8 cellular contexts compared by ENCODE assay signal in the genomic region with DNA sequence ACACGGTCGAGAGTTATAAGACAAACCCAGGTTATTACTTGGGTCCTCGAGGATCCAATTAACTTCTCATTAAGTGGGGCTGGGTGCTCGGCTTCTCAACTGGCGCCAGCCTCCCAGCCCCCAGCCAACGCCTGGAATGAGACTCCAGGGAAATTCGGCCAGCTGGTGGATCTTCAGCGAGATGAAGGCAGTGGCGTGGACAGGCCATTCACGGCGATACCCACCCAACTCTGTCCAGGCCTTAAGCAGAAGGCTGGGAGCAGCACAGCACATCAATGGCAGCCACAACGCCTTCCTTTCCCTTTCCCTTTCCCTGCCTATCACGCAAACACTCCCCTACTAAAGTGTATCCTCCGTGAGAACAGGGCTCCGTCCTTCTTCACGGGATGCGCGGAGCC. TPM values are rescaled to one million over a fixed set of nuclear protein-coding genes. Genes with fewer than 3 reads are reported as not detected.
DNase-seq lines count a peak whose midpoint lies in the region; ATAC-seq and TF ChIP-seq lines count a peak whose summit lies in the region.

No MANE protein-coding gene starts in this region.

- H3K36me3 Mint-ChIP-seq in activated naive CD4-positive, alpha-beta T cell treated with anti-CD3 and anti-CD28 coated beads for 36 hours (ENCODE audit: low read depth), result no peaks in the 10 kb centered on the region

- 39 to 50% methylated on average over 8 to 18 of the region's 18 CpGs for WGBS in upper lobe of left lung, 2 donors

- no peak overlapping the region for H3K27ac Mint-ChIP-seq in activated naive CD4-positive, alpha-beta T cell treated with anti-CD3 and anti-CD28 coated beads for 36 hours

- peaks cover 8% of the 10 kb centered on the region for H3K4me1 Mint-ChIP-seq in activated naive CD4-positive, alpha-beta T cell treated with anti-CD3 and anti-CD28 coated beads for 36 hours (ENCODE audit: low read depth)

- ATAC-seq in upper lobe of left lung (ENCODE audit: low FRiP score in 2 of 2) (peak in 1 of 2 donors; percentile 21), GM18498 (IDR thresholded peaks at IDR 0.05; ENCODE audit: unreplicated experiment) (no peak), HG03108 (IDR thresholded peaks at IDR 0.05; ENCODE audit: unreplicated experiment) (no peak)

- no peak for TF ChIP-seq POLR2A in upper lobe of left lung (IDR thresholded peaks at IDR 0.05)

- H3K9me3 ChIP-seq in mononuclear cell (ENCODE audit: low read depth, low read length), result no peaks in the 10 kb centered on the region
- H3K9me3 ChIP-seq in upper lobe of left lung, result no peaks in the 10 kb centered on the region

- no peak for TF ChIP-seq EP300 in upper lobe of left lung (IDR thresholded peaks at IDR 0.05)

- H3K4me1 ChIP-seq in mononuclear cell (ENCODE audit: insufficient read depth, low read length) (peaks cover 12% of the 10 kb centered on the region), upper lobe of left lung (peaks cover 0 to 8% (median 6%) of the 10 kb centered on the region in 4 donors)

- TF ChIP-seq CTCF in coronary artery (IDR thresholded peaks at IDR 0.05) (no peak), upper lobe of left lung (IDR thresholded peaks at IDR 0.05) (no peak)

- no peaks in the 10 kb centered on the region for H3K36me3 ChIP-seq in upper lobe of left lung

- H3K27me3 ChIP-seq in mononuclear cell (ENCODE audit: insufficient read depth, low read length), result peaks cover 45% of the 10 kb centered on the region
- peaks cover 0 to 7% (median 3%) of the 10 kb centered on the region in 4 donors for H3K27me3 ChIP-seq in upper lobe of left lung

- CTCF ChIA-PET in activated naive CD4-positive, alpha-beta T cell treated with anti-CD3 and anti-CD28 coated beads for 36 hours (lab: Charles Lee), result no interaction called here

- intact Hi-C loops in activated naive CD4-positive, alpha-beta T cell treated with anti-CD3 and anti-CD28 coated beads for 36 hours (cut with micrococcal nuclease), result no loop called here

- H3K4me3 ChIP-seq in coronary artery (peak overlapping the region; percentile 90), mononuclear cell (ENCODE audit: low read length) (peak overlapping the region; percentile 26), upper lobe of left lung (peak overlapping the region; percentile 44 to 62 (median 54))

- DNase-seq in activated naive CD4-positive, alpha-beta T cell treated with anti-CD3 and anti-CD28 coated beads for 36 hours, result no peak
- no peak for DNase-seq in activated naive CD4-positive, alpha-beta T cell (lab: John Stamatoyannopoulos, UW)
- DNase-seq in coronary artery (ENCODE audit: low spot score) (no peak), upper lobe of left lung (no peak)
- DNase-seq in activated CD8-positive, alpha-beta memory T cell treated with anti-CD3 and anti-CD28 coated beads, Interleukin-2, amount 50 U/mL, for 48 hours, result no peak

- no peaks in the 10 kb centered on the region for H3K9me3 Mint-ChIP-seq in activated naive CD4-positive, alpha-beta T cell treated with anti-CD3 and anti-CD28 coated beads for 36 hours

- H3K4me3 Mint-ChIP-seq in activated naive CD4-positive, alpha-beta T cell treated with anti-CD3 and anti-CD28 coated beads for 36 hours, result peak overlapping the region; percentile 69

- peaks cover 29% of the 10 kb centered on the region for H3K27me3 Mint-ChIP-seq in activated naive CD4-positive, alpha-beta T cell treated with anti-CD3 and anti-CD28 coated beads for 36 hours (ENCODE audit: low read depth)

- H3K27ac ChIP-seq in coronary artery (peak overlapping the region; percentile 94 to 95), upper lobe of left lung (peak overlapping the region; percentile 36 to 82 (median 70))

RNA-seq across cellular contexts. Expression of a gene that starts 0.9 kb away (rescaled TPM):
- total RNA-seq in activated naive CD4-positive, alpha-beta T cell treated with anti-CD3 and anti-CD28 coated beads for 36 hours, result not detected
- 0.10 TPM for total RNA-seq in mononuclear cell
- total RNA-seq in upper lobe of left lung, result 1 to 10 TPM in 4 of 6 donors, under 1 TPM in 1, not detected in 1; 0.78 to 2.7 (median 1.8) TPM

RNA-seq across cellular contexts. Expression of a gene that starts 58.1 kb away (rescaled TPM):
- total RNA-seq in activated naive CD4-positive, alpha-beta T cell treated with anti-CD3 and anti-CD28 coated beads for 36 hours, result not detected
- total RNA-seq in mononuclear cell (0.52 TPM), upper lobe of left lung (1 to 10 TPM; 1.4 to 7.6 (median 3.2) TPM)

Comparison
In these comparisons a context has a peak if more than half of its experiments do, and no peak if none do; other contexts are left out.
1. H3K4me3 ChIP-seq: peak in every context shown above with its lines; median percentile 90 in coronary artery; 54 in upper lobe of left lung; 26 in mononuclear cell.